ENCODE assay signal across 8 cellular contexts in genomic region chr7:129225206-129225930, GRCh38. TPM values are rescaled to one million over a fixed set of nuclear protein-coding genes. Genes with fewer than 3 reads are reported as not detected.
A peak's percentile ranks its signal among the peaks of the same experiment; 100 is the strongest.
DNase-seq lines count a peak whose midpoint lies in the region; ATAC-seq and TF ChIP-seq lines count a peak whose summit lies in the region.

No MANE protein-coding gene starts in this region.

- H2AFZ ChIP-seq in parathyroid adenoma = peak overlapping the region; percentile 98

- peak overlapping the region; percentile 6 for H3K9ac ChIP-seq in parathyroid adenoma

- H3K27ac ChIP-seq in parathyroid adenoma = peak overlapping the region; percentile 98
- peak overlapping the region; percentile 96 to 98 (median 96) for H3K27ac ChIP-seq in upper lobe of left lung

- H3K9me3 ChIP-seq in Caco-2 = no peaks in the 10 kb centered on the region
- no peaks in the 10 kb centered on the region for H3K9me3 ChIP-seq in parathyroid adenoma (ENCODE audit: control insufficient read depth, low read length)
- no peaks in the 10 kb centered on the region for H3K9me3 ChIP-seq in upper lobe of left lung

- TF ChIP-seq EP300 in upper lobe of left lung (IDR thresholded peaks at IDR 0.05) = no peak

- peak; percentile 29 for ATAC-seq in GM21381 (IDR thresholded peaks at IDR 0.05; ENCODE audit: unreplicated experiment)
- ATAC-seq in Right ventricle myocardium superior (ENCODE audit: poor library complexity) = peak; percentile 41
- peak; percentile 66 for ATAC-seq in upper lobe of left lung (ENCODE audit: low FRiP score in 2 of 2)

- intact Hi-C loops in Caco-2 (cut with micrococcal nuclease; ENCODE audit: unreplicated experiment) (no loop called here), Right ventricle myocardium superior (cut with DNase I) (no loop called here)

- no peaks in the 10 kb centered on the region for H3K27me3 Mint-ChIP-seq in Caco-2 (ENCODE audit: insufficient read depth, unreplicated experiment)

- 0 out of 2 replicates have a peak, but pooled peaks cover 9% of the 10 kb centered on the region for H3K4me1 ChIP-seq in Caco-2
- H3K4me1 ChIP-seq in parathyroid adenoma = peaks cover 3% of the 10 kb centered on the region
- peaks cover 8 to 16% (median 12%) of the 10 kb centered on the region in 4 donors for H3K4me1 ChIP-seq in upper lobe of left lung

- H3K4me3 Mint-ChIP-seq in Caco-2 (ENCODE audit: unreplicated experiment) = peak overlapping the region; percentile 87

- TF ChIP-seq CTCF in Caco-2 (IDR thresholded peaks at IDR 0.05; ENCODE audit: insufficient read depth in 1 of 2, low read depth in 1 of 2, low read length in 1 of 2, severe bottlenecking in 1 of 2, unreplicated experiment in 1 of 2) = no peak
- TF ChIP-seq CTCF in parathyroid adenoma (IDR thresholded peaks at IDR 0.05) = no peak
- TF ChIP-seq CTCF in upper lobe of left lung (IDR thresholded peaks at IDR 0.05) = no peak

- DNase-seq in Caco-2 (peak; percentile 56 to 64), HT-29 (ENCODE audit: low spot score) (peak; percentile 71), SHP77 treated with DMSO at 0.1 percent for 48 hours (lab: John Stamatoyannopoulos, UW) (peak; percentile 24), Right ventricle myocardium superior (peak; percentile 71), upper lobe of left lung (peak; percentile 59 to 93)
- peak; percentile 67 for DNase-seq in activated naive CD4-positive, alpha-beta T cell treated with anti-CD3 and anti-CD28 coated beads, Interleukin-2, amount 50 U/mL, for 16 hours

- BruUV-seq in Caco-2 (replicated peaks; lab: Mats Ljungman, UMichigan) = no TSS peak

- CTCF ChIA-PET in Caco-2 (lab: Charles Lee) = interaction anchor here (0.6 to 1.6 kb wide), 9 partner anchors 12 to 519 kb away, joined by 3 to 11 read pairs (median 5); partner anchors contain the start of gene SMO

- H3K79me2 ChIP-seq in parathyroid adenoma = peaks cover 21% of the 10 kb centered on the region

- TF ChIP-seq POLR2A in upper lobe of left lung (IDR thresholded peaks at IDR 0.05) = peak in 1 of 4 donors; percentile 43

- POLR2A ChIA-PET in Caco-2 (lab: Charles Lee) = no interaction called here

- peak overlapping the region; percentile 86 for H3K27ac Mint-ChIP-seq in Caco-2 (ENCODE audit: unreplicated experiment)

- H3K4me1 Mint-ChIP-seq in Caco-2 (ENCODE audit: low read depth, unreplicated experiment) = peaks cover 10% of the 10 kb centered on the region

- H3K27me3 ChIP-seq in Caco-2 (replicated peaks; ENCODE audit: control insufficient read depth, insufficient read depth, low read length) (no peaks in the 10 kb centered on the region), parathyroid adenoma (ENCODE audit: control insufficient read depth, insufficient read depth, low read length) (no peaks in the 10 kb centered on the region), upper lobe of left lung (no peaks in the 10 kb centered on the region)

- 0 to 1% methylated on average over 5 to 29 of the region's 60 CpGs for WGBS in upper lobe of left lung, 2 donors

- no peaks in the 10 kb centered on the region for H3K9me3 Mint-ChIP-seq in Caco-2 (ENCODE audit: unreplicated experiment)

- no peaks in the 10 kb centered on the region for H3K36me3 Mint-ChIP-seq in Caco-2 (ENCODE audit: insufficient read depth, unreplicated experiment)

- H3K4me2 ChIP-seq in parathyroid adenoma (ENCODE audit: low read length) = peak overlapping the region; percentile 84

- peak overlapping the region; percentile 81 for H3K4me3 ChIP-seq in Caco-2 (ENCODE audit: low read depth, low read length)
- H3K4me3 ChIP-seq in parathyroid adenoma (ENCODE audit: low read depth, low read length) = peak overlapping the region; percentile 57
- peak overlapping the region; percentile 66 to 100 (median 92) for H3K4me3 ChIP-seq in upper lobe of left lung

- H3K36me3 ChIP-seq in Caco-2 (ENCODE audit: control insufficient read depth, insufficient read depth, low read length) (no peaks in the 10 kb centered on the region), parathyroid adenoma (ENCODE audit: control insufficient read depth, insufficient read depth, low read length) (no peaks in the 10 kb centered on the region), upper lobe of left lung (no peaks in the 10 kb centered on the region)

RNA-seq across cellular contexts. Expression of gene AHCYL2, which starts 0.5 kb away (rescaled TPM):
- 15.8 and 17.2 TPM in 2 replicates for total RNA-seq in Caco-2 (2022)
- 8.4 and 8.6 TPM in 2 replicates for total RNA-seq in HT-29 (2014; rRNA removed; shearing (Covaris generic))
- 6.7 TPM for total RNA-seq in Right ventricle myocardium superior
- 100 to 1,000 TPM in 4 of 6 donors, 10 to 100 TPM in 2; 41.9 to 197 (median 110) TPM for total RNA-seq in upper lobe of left lung

RNA-seq across cellular contexts. Expression of gene SMO, which starts 36.9 kb away (rescaled TPM):
- total RNA-seq in Caco-2 (2022) = 35.5 and 36.0 TPM in 2 replicates
- total RNA-seq in HT-29 (2014; rRNA removed; shearing (Covaris generic)) = not detected in 2 replicates
- 5.0 TPM for total RNA-seq in Right ventricle myocardium superior
- total RNA-seq in upper lobe of left lung = 1 to 10 TPM; 1.7 to 7.3 (median 2.6) TPM

Comparison
In these comparisons a context has a peak if more than half of its experiments do, and no peak if none do; other contexts are left out.
1. Peak in every context shown above with its lines: DNase-seq, ATAC-seq, H3K4me3 ChIP-seq and H3K27ac ChIP-seq.
2. DNase-seq: peak in every context shown above with its lines; median percentile 76 in upper lobe of left lung; 71 in HT-29; 71 in Right ventricle myocardium superior; 67 in activated naive CD4-positive, alpha-beta T cell treated with anti-CD3 and anti-CD28 coated beads, Interleukin-2, amount 50 U/mL, for 16 hours; 60 in Caco-2; 24 in SHP77 treated with DMSO at 0.1 percent for 48 hours.